Comparison of ENCODE assay signal across 9 cellular contexts in genomic region chr1:89552481-89553194, GRCh38. TPM values are rescaled to one million over a fixed set of nuclear protein-coding genes. Genes with fewer than 3 reads are reported as not detected.
A peak's percentile ranks its signal among the peaks of the same experiment; 100 is the strongest.
DNase-seq lines count a peak whose midpoint lies in the region; ATAC-seq and TF ChIP-seq lines count a peak whose summit lies in the region.
"Had no signal": no experiment of that assay in that cellular context is flagged by ENCODE, and none has a peak within 500 bp of the region (broad histone marks: within the 10 kb centered on the region; RNA-seq: fewer than 3 reads in every experiment).

No MANE protein-coding gene starts in this region.

- H3K4me3 ChIP-seq in ACC112 (ENCODE audit: low read depth, low read length), result peak overlapping the region; percentile 50
- peak overlapping the region; percentile 13 for H3K4me3 ChIP-seq in coronary artery
- H3K4me3 ChIP-seq in osteoblast (ENCODE audit: insufficient read depth, low read length), result peak overlapping the region; percentile 41

- DNase-seq in NCI-H69 (lab: John Stamatoyannopoulos, UW), result peak; percentile 78
- no peak for DNase-seq in coronary artery (ENCODE audit: low spot score)
- DNase-seq in osteoblast (ENCODE audit: insufficient read length, low spot score, missing footprints), result no peak
- DNase-seq in nucleus accumbens (lab: John Stamatoyannopoulos, UW), result no peak
- DNase-seq in glutamatergic neuron, result no peak

- no peak overlapping the region for H3K4me3 Mint-ChIP-seq in glutamatergic neuron (ENCODE audit: unreplicated experiment)
- H3K4me3 Mint-ChIP-seq: central memory CD8-positive, alpha-beta T cell had no signal

- H2AFZ ChIP-seq in ACC112 (ENCODE audit: low read length, unreplicated experiment) (peak overlapping the region; percentile 83), osteoblast (ENCODE audit: low read length) (peak overlapping the region; percentile 63)

- H3K36me3 ChIP-seq in ACC112 (ENCODE audit: insufficient read depth, low read length) (no peaks in the 10 kb centered on the region), osteoblast (ENCODE audit: insufficient read depth, low read length) (no peaks in the 10 kb centered on the region)

- no peaks in the 10 kb centered on the region for H3K9me3 Mint-ChIP-seq in glutamatergic neuron (ENCODE audit: unreplicated experiment)
- H3K9me3 Mint-ChIP-seq: central memory CD8-positive, alpha-beta T cell had no signal

- H3K79me2 ChIP-seq in ACC112 (ENCODE audit: control insufficient read depth, insufficient read depth, low read length, unreplicated experiment) (no peaks in the 10 kb centered on the region), osteoblast (ENCODE audit: insufficient read depth, low read length) (no peaks in the 10 kb centered on the region)

- no peaks in the 10 kb centered on the region for H3K36me3 Mint-ChIP-seq in glutamatergic neuron (ENCODE audit: unreplicated experiment)

- no peaks in the 10 kb centered on the region for H3K27me3 Mint-ChIP-seq in glutamatergic neuron (ENCODE audit: unreplicated experiment)
- H3K27me3 Mint-ChIP-seq: central memory CD8-positive, alpha-beta T cell had no signal

- H3K27ac ChIP-seq in ACC112 (ENCODE audit: low read depth, low read length) (peak overlapping the region; percentile 29), coronary artery (peak overlapping the region in 1 of 2 donors; percentile 29), osteoblast (ENCODE audit: low read depth, low read length) (no peak overlapping the region)

- H3K9me3 ChIP-seq in osteoblast (ENCODE audit: low read depth, low read length), result no peaks in the 10 kb centered on the region

- no peak overlapping the region for H3K27ac Mint-ChIP-seq in glutamatergic neuron (ENCODE audit: unreplicated experiment)

- H3K4me1 ChIP-seq in ACC112 (ENCODE audit: control insufficient read depth, insufficient read depth, low read length, unreplicated experiment) (peaks cover 21% of the 10 kb centered on the region), osteoblast (ENCODE audit: insufficient read depth, low read length) (peaks cover 8% of the 10 kb centered on the region)

- TF ChIP-seq CTCF in coronary artery (IDR thresholded peaks at IDR 0.05) (no peak), osteoblast (IDR thresholded peaks at IDR 0.05; ENCODE audit: extremely low read depth, low read depth, low read length) (no peak), glutamatergic neuron (IDR thresholded peaks at IDR 0.05; ENCODE audit: partially characterized antibody, unreplicated experiment) (no peak)

- ATAC-seq in GM18861 (IDR thresholded peaks at IDR 0.05; ENCODE audit: unreplicated experiment), result peak; percentile 76
- peak; percentile 67 for ATAC-seq in HG03060 (IDR thresholded peaks at IDR 0.05; ENCODE audit: low read depth, unreplicated experiment)

- peaks cover 2% of the 10 kb centered on the region for H3K4me1 Mint-ChIP-seq in glutamatergic neuron (ENCODE audit: low read depth, unreplicated experiment)

- H4K20me1 ChIP-seq in osteoblast (ENCODE audit: insufficient read depth, low read length), result no peaks in the 10 kb centered on the region

- peak overlapping the region; percentile 72 for H3K4me2 ChIP-seq in osteoblast (ENCODE audit: insufficient read depth, low read length)

- H3K27me3 ChIP-seq in ACC112 (ENCODE audit: insufficient read depth, low read length) (no peaks in the 10 kb centered on the region), osteoblast (ENCODE audit: insufficient read depth, low read length) (no peaks in the 10 kb centered on the region)

RNA-seq across cellular contexts. Expression of gene LRRC8B, which starts 28.0 kb away (rescaled TPM):
- total RNA-seq in osteoblast (1.2 and 1.4 TPM in 2 replicates), glutamatergic neuron (ENCODE audit: unreplicated experiment) (17.7 TPM)
